ENCODE assay signal across 29 cellular contexts in genomic region chr5:32703957-32704356, GRCh38.
"Had no signal": no experiment of that assay in that cellular context is flagged by ENCODE, and none has a peak within 500 bp of the region (broad histone marks: within the 10 kb centered on the region; RNA-seq: fewer than 3 reads in every experiment).

No MANE protein-coding gene starts in this region.

- H3K9ac ChIP-seq: parathyroid adenoma had no signal

- H3K27ac ChIP-seq: neutrophil, ovary, parathyroid adenoma, psoas muscle, right lobe of liver, sigmoid colon, stomach, thoracic aorta, thyroid gland, tibial nerve, upper lobe of left lung, vagina had no signal

- H3K36me3 Mint-ChIP-seq: stimulated activated effector memory CD8-positive, alpha-beta T cell treated with anti-CD3 and anti-CD28 coated beads, Interleukin-12 subunit alpha, Interleukin-12 subunit beta, amount 100 ng/mL, for 72 hours had no signal

- H3K9me3 ChIP-seq: neutrophil, ovary, psoas muscle, right lobe of liver, sigmoid colon, thoracic aorta, thyroid gland, tibial nerve, upper lobe of left lung, vagina had no signal

- H2AFZ ChIP-seq: parathyroid adenoma had no signal

- H3K4me1 Mint-ChIP-seq: stimulated activated effector memory CD8-positive, alpha-beta T cell treated with anti-CD3 and anti-CD28 coated beads, Interleukin-12 subunit alpha, Interleukin-12 subunit beta, amount 100 ng/mL, for 72 hours had no signal

- ATAC-seq: psoas muscle; right cardiac atrium; stimulated activated effector memory CD8-positive, alpha-beta T cell treated with anti-CD3 and anti-CD28 coated beads, Interleukin-12 subunit alpha, Interleukin-12 subunit beta, amount 100 ng/mL, for 72 hours; stimulated activated naive B cell treated with anti-CD40 and anti-IgM and Interleukin-4, amounts not matched to agents 10 μg/mL and 1 μg/mL and 100 μg/mL, for 72 hours had no signal

- H3K36me3 ChIP-seq: neutrophil, ovary, right lobe of liver, sigmoid colon, stomach, thoracic aorta, thyroid gland, tibial nerve, upper lobe of left lung, vagina had no signal

- H3K4me3 ChIP-seq: ovary, psoas muscle, right lobe of liver, sigmoid colon, stomach, thoracic aorta, thyroid gland, tibial nerve, upper lobe of left lung, vagina had no signal

- H3K27me3 ChIP-seq: ovary, right lobe of liver, sigmoid colon, thyroid gland, tibial nerve, upper lobe of left lung, vagina had no signal

- H3K4me3 Mint-ChIP-seq: natural killer cell treated with Interleukin-12 subunit alpha and Interleukin-12 subunit beta and Interleukin-15 and Interleukin-18, amount 100 ng/mL, for 72 hours; nephron progenitor cell; neural crest cell; stimulated activated effector memory CD8-positive, alpha-beta T cell treated with anti-CD3 and anti-CD28 coated beads, Interleukin-12 subunit alpha, Interleukin-12 subunit beta, amount 100 ng/mL, for 72 hours; stimulated activated naive B cell treated with anti-CD40 and anti-IgM and Interleukin-4, amounts not matched to agents 10 μg/mL and 1 μg/mL and 100 μg/mL, for 72 hours; stimulated activated naive CD8-positive, alpha-beta T cell treated with anti-CD3 and anti-CD28 coated beads, Interleukin-15, Interleukin-2, amounts not matched to agents 100 ng/mL and 50 ng/mL, for 24 hours had no signal

- FAIRE-seq: small intestine had no signal

- H3K27ac Mint-ChIP-seq: natural killer cell treated with Interleukin-12 subunit alpha and Interleukin-12 subunit beta and Interleukin-15 and Interleukin-18, amount 100 ng/mL, for 72 hours; nephron progenitor cell; progenitor cell of endocrine pancreas; stimulated activated effector memory CD8-positive, alpha-beta T cell treated with anti-CD3 and anti-CD28 coated beads, Interleukin-12 subunit alpha, Interleukin-12 subunit beta, amount 100 ng/mL, for 72 hours; stimulated activated naive B cell treated with anti-CD40 and anti-IgM and Interleukin-4, amounts not matched to agents 10 μg/mL and 1 μg/mL and 100 μg/mL, for 72 hours; stimulated activated naive CD8-positive, alpha-beta T cell treated with anti-CD3 and anti-CD28 coated beads, Interleukin-15, Interleukin-2, amounts not matched to agents 100 ng/mL and 50 ng/mL, for 24 hours had no signal

- H3K4me1 ChIP-seq: parathyroid adenoma, psoas muscle, right lobe of liver, sigmoid colon, stomach, tibial nerve, upper lobe of left lung, vagina had no signal

- H3K79me2 ChIP-seq: parathyroid adenoma had no signal

- DNase-seq: nephron progenitor cell; nucleus accumbens; ovary; posterior cingulate gyrus; psoas muscle; right cardiac atrium; right lobe of liver; sigmoid colon; small intestine; stimulated activated CD4-positive, alpha-beta T cell treated with anti-CD3 and anti-CD28 coated beads, Interleukin-15, amount 100 ng/mL, for 24 hours; stimulated activated CD4-positive, alpha-beta T cell treated with anti-CD3 and anti-CD28 coated beads, Interleukin-2, amount 100 ng/mL, for 24 hours; stimulated activated CD4-positive, alpha-beta T cell treated with anti-CD3 and anti-CD28 coated beads, Interleukin-2, amount 100 ng/mL, for 48 hours; stimulated activated CD4-positive, alpha-beta T cell treated with anti-CD3 and anti-CD28 coated beads, Interleukin-4, amount 100 ng/mL, for 24 hours; stimulated activated naive B cell treated with anti-CD40 and anti-IgM and Interleukin-4, amounts not matched to agents 10 μg/mL and 1 μg/mL and 100 μg/mL, for 72 hours; stimulated activated naive CD4-positive, alpha-beta T cell treated with Interleukin-2 at 50 U/mL for 16 hours; stomach; thyroid gland; trophoblast cell; upper lobe of left lung had no signal
